Comparison of ENCODE assay signal across 14 cellular contexts in the genomic region with DNA sequence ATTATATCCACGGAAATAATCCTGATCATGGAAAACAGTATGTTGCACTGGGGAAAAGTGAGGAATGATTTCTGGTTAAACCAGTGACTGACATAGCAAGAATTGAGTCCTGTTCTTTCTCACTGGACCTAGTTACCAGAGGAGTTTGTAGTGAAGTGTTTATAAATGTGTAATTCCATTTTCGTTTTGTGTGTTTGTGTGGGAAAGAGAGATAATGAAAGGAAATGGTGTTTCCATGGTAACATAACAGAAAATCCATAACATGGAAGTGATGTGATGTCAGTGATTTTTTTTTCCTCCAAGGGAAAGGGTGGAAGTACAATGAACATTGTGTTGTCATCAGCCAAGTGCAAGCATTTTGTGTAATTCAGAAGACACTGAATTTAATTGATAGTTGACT.
DNase-seq lines count a peak whose midpoint lies in the region; ATAC-seq, FAIRE-seq and TF ChIP-seq lines count a peak whose summit lies in the region.
"Had no signal": no experiment of that assay in that cellular context is flagged by ENCODE, and none has a peak within 500 bp of the region (broad histone marks: within the 10 kb centered on the region; RNA-seq: fewer than 3 reads in every experiment).

No MANE protein-coding gene starts in this region.

- WGBS in liver, result 48% methylated on average over 2 of the region's 2 CpGs
- 17 to 21% (median 21%) methylated on average over 2 of the region's 2 CpGs for WGBS in small intestine, 3 donors
- WGBS in stomach, 5 donors, result 18 to 25% (median 19%) methylated on average over 2 of the region's 2 CpGs

- FAIRE-seq in small intestine (lab: Jason Lieb, UNC), result no peak
- FAIRE-seq: GM18507 had no signal

- no peak for ATAC-seq in GM18502 (IDR thresholded peaks at IDR 0.05; ENCODE audit: poor library complexity, unreplicated experiment)
- ATAC-seq: naive thymus-derived CD8-positive, alpha-beta T cell had no signal

- TF ChIP-seq RAD21 in liver (IDR thresholded peaks at IDR 0.05), result peak in 1 of 2 donors; percentile 25

- H3K4me3 ChIP-seq in epithelial cell of proximal tubule (ENCODE audit: low read depth, low read length), result no peak overlapping the region
- no peak overlapping the region for H3K4me3 ChIP-seq in liver (ENCODE audit: low read depth in 1 of 3, low read length in 3 of 3)
- H3K4me3 ChIP-seq in small intestine (ENCODE audit: low read depth in 1 of 2, low read length in 2 of 2), result no peak overlapping the region
- H3K4me3 ChIP-seq in stomach, result no peak overlapping the region

- TF ChIP-seq EP300 in stomach (IDR thresholded peaks at IDR 0.05), result no peak

- DNase-seq in RPMI7951 (ENCODE audit: low read depth) (peak; percentile 2), epithelial cell of proximal tubule (ENCODE audit: low read depth) (peak; percentile 23), small intestine (peak; percentile 46), stomach (no peak), NCI-H1930 (lab: John Stamatoyannopoulos, UW) (no peak)
- no peak for DNase-seq in effector CD8-positive, alpha-beta T cell (lab: John Stamatoyannopoulos, UW)
- DNase-seq: activated gamma-delta T cell; erythroblast; MV-4-11; naive thymus-derived CD8-positive, alpha-beta T cell; WERI-Rb-1 had no signal

- no peaks in the 10 kb centered on the region for H3K27me3 ChIP-seq in liver (ENCODE audit: control insufficient read depth in 4 of 4, insufficient read depth in 4 of 4, low read length in 3 of 4)
- no peaks in the 10 kb centered on the region for H3K27me3 ChIP-seq in small intestine (ENCODE audit: control insufficient read depth in 2 of 2, insufficient read depth in 2 of 2, low read length in 2 of 2)
- H3K27me3 ChIP-seq in stomach, result no peaks in the 10 kb centered on the region

- TF ChIP-seq POLR2A in stomach (IDR thresholded peaks at IDR 0.05), result no peak

- intact Hi-C loops in stomach (cut with DNase I; ENCODE audit: low total_unique reads), result no loop called here

- peak overlapping the region in 1 of 2 donors; percentile 19 for H3K27ac ChIP-seq in liver (ENCODE audit: low read depth in 1 of 2, low read length in 2 of 2)
- peak overlapping the region in 1 of 2 donors; percentile 20 for H3K27ac ChIP-seq in small intestine (ENCODE audit: low read depth in 1 of 2, low read length in 1 of 2)
- H3K27ac ChIP-seq in stomach, result no peak overlapping the region
- H3K27ac ChIP-seq: WERI-Rb-1 had no signal

- H3K4me1 ChIP-seq in liver (ENCODE audit: control insufficient read depth in 4 of 4, insufficient read depth in 4 of 4, low read length in 3 of 4) (peaks cover 0 to under 1% (median 0%) of the 10 kb centered on the region in 4 donors), small intestine (ENCODE audit: control insufficient read depth in 2 of 2, insufficient read depth in 1 of 2, low read depth in 1 of 2, low read length in 1 of 2) (no peaks in the 10 kb centered on the region), stomach (peaks cover 0 to 6% (median 0%) of the 10 kb centered on the region in 4 donors)

- no peak overlapping the region for H3K9ac ChIP-seq in liver (ENCODE audit: low read depth in 1 of 2, low read length in 2 of 2)

- H3K9me3 ChIP-seq in liver (ENCODE audit: control insufficient read depth in 4 of 4, low read length in 3 of 4) (no peaks in the 10 kb centered on the region), small intestine (ENCODE audit: control insufficient read depth, low read depth) (no peaks in the 10 kb centered on the region), stomach (no peaks in the 10 kb centered on the region)

- H3K36me3 ChIP-seq in liver (ENCODE audit: control insufficient read depth in 4 of 4, insufficient read depth in 3 of 4, low read depth in 1 of 4, low read length in 3 of 4) (no peaks in the 10 kb centered on the region), small intestine (ENCODE audit: control insufficient read depth in 2 of 2, insufficient read depth in 2 of 2, low read length in 2 of 2) (no peaks in the 10 kb centered on the region), stomach (no peaks in the 10 kb centered on the region)
- H3K36me3 ChIP-seq: WERI-Rb-1 had no signal

- no peak for TF ChIP-seq CTCF in epithelial cell of proximal tubule (conservative IDR thresholded peaks at IDR 0.05; ENCODE audit: low read depth, low read length)
- TF ChIP-seq CTCF in liver (IDR thresholded peaks at IDR 0.05; ENCODE audit: low read depth, low read length, missing input control), result no peak
- TF ChIP-seq CTCF in stomach (IDR thresholded peaks at IDR 0.05), result no peak

TF ChIP-seq in liver, 16 proteins besides CTCF, POLR2A, EP300 and RAD21:
- no peak for TF ChIP-seq JUND (IDR thresholded peaks at IDR 0.05)
- peak; percentile 13 for TF ChIP-seq SP1 (IDR thresholded peaks at IDR 0.05)
TF ChIP-seq in liver: peak in this region for 1.

Comparison
In these comparisons a context has a peak if more than half of its experiments do, and no peak if none do; other contexts are left out.
1. DNase-seq: peak in RPMI7951 (single experiment), epithelial cell of proximal tubule (single experiment) and small intestine (single experiment); none in stomach (single experiment), NCI-H1930 (0 of 2) and effector CD8-positive, alpha-beta T cell (single experiment).